ENCODE assay signal across 11 cellular contexts in genomic region chr11:47611240-47611863, GRCh38. TPM values are rescaled to one million over a fixed set of nuclear protein-coding genes. Genes with fewer than 3 reads are reported as not detected.
DNase-seq lines count a peak whose midpoint lies in the region; ATAC-seq lines count a peak whose summit lies in the region.
"Had no signal": no experiment of that assay in that cellular context is flagged by ENCODE, and none has a peak within 500 bp of the region (broad histone marks: within the 10 kb centered on the region; RNA-seq: fewer than 3 reads in every experiment).

No MANE protein-coding gene starts in this region.

- peaks cover 47% of the 10 kb centered on the region for H3K36me3 Mint-ChIP-seq in activated T-cell treated with anti-CD3 and anti-CD28 coated beads, Interleukin-2, amount 50 U/mL, for 24 hours (ENCODE audit: low read depth)
- peaks cover 0 to 16% of the 10 kb centered on the region in 2 donors for H3K36me3 Mint-ChIP-seq in stimulated activated naive B cell treated with anti-CD40 and anti-IgM and Interleukin-4, amounts not matched to agents 10 μg/mL and 1 μg/mL and 100 μg/mL, for 72 hours

- no peaks in the 10 kb centered on the region for H3K4me1 Mint-ChIP-seq in activated T-cell treated with anti-CD3 and anti-CD28 coated beads, Interleukin-2, amount 50 U/mL, for 24 hours (ENCODE audit: low read depth)
- peaks cover 9 to 23% of the 10 kb centered on the region in 2 donors for H3K4me1 Mint-ChIP-seq in stimulated activated naive B cell treated with anti-CD40 and anti-IgM and Interleukin-4, amounts not matched to agents 10 μg/mL and 1 μg/mL and 100 μg/mL, for 72 hours

- no peaks in the 10 kb centered on the region for H3K27me3 Mint-ChIP-seq in activated T-cell treated with anti-CD3 and anti-CD28 coated beads, Interleukin-2, amount 50 U/mL, for 24 hours
- H3K27me3 Mint-ChIP-seq in stimulated activated naive B cell treated with anti-CD40 and anti-IgM and Interleukin-4, amounts not matched to agents 10 μg/mL and 1 μg/mL and 100 μg/mL, for 72 hours: no peaks in the 10 kb centered on the region

- H3K4me3 Mint-ChIP-seq in activated T-cell treated with anti-CD3 and anti-CD28 coated beads, Interleukin-2, amount 50 U/mL, for 24 hours: no peak overlapping the region
- H3K4me3 Mint-ChIP-seq in stimulated activated naive B cell treated with anti-CD40 and anti-IgM and Interleukin-4, amounts not matched to agents 10 μg/mL and 1 μg/mL and 100 μg/mL, for 72 hours: peak overlapping the region in 1 of 2 donors; percentile 21

- H3K9me3 Mint-ChIP-seq in activated T-cell treated with anti-CD3 and anti-CD28 coated beads, Interleukin-2, amount 50 U/mL, for 24 hours: no peaks in the 10 kb centered on the region
- H3K9me3 Mint-ChIP-seq in stimulated activated naive B cell treated with anti-CD40 and anti-IgM and Interleukin-4, amounts not matched to agents 10 μg/mL and 1 μg/mL and 100 μg/mL, for 72 hours: no peaks in the 10 kb centered on the region

- peak; percentile 82 for ATAC-seq in HG03066 (IDR thresholded peaks at IDR 0.05; ENCODE audit: low read depth, unreplicated experiment)
- peak; percentile 95 to 96 for ATAC-seq in stimulated activated naive B cell treated with anti-CD40 and anti-IgM and Interleukin-4, amounts not matched to agents 10 μg/mL and 1 μg/mL and 100 μg/mL, for 72 hours (replicated peaks)

- DNase-seq in activated T-cell treated with anti-CD3 and anti-CD28 coated beads, Interleukin-2, amount 50 U/mL, for 24 hours: peak; percentile 5
- DNase-seq in activated T-cell treated with anti-CD3 and anti-CD28 coated beads, Interleukin-2, amount 50 U/mL, for 1 hour: no peak
- DNase-seq in SIG-M5 (lab: John Stamatoyannopoulos, UW): peak; percentile 21
- DNase-seq in stimulated activated naive B cell treated with anti-CD40 and anti-IgM and Interleukin-4, amounts not matched to agents 10 μg/mL and 1 μg/mL and 100 μg/mL, for 72 hours: no peak
- no peak for DNase-seq in posterior cingulate gyrus
- no peak for DNase-seq in activated CD4-positive, alpha-beta T cell treated with anti-CD3 and anti-CD28 coated beads for 4 hours
- no peak for DNase-seq in H4 (ENCODE audit: low spot score)
- DNase-seq: 8988T; activated CD8-positive, alpha-beta memory T cell treated with anti-CD3 and anti-CD28 coated beads for 24 hours; NCI-H1694 had no signal

- intact Hi-C loops in posterior cingulate gyrus (cut with DNase I): no loop called here

- no peak overlapping the region for H3K27ac Mint-ChIP-seq in activated T-cell treated with anti-CD3 and anti-CD28 coated beads, Interleukin-2, amount 50 U/mL, for 24 hours
- H3K27ac Mint-ChIP-seq in stimulated activated naive B cell treated with anti-CD40 and anti-IgM and Interleukin-4, amounts not matched to agents 10 μg/mL and 1 μg/mL and 100 μg/mL, for 72 hours: peak overlapping the region; percentile 51

RNA-seq across cellular contexts. Expression of gene C1QTNF4, which starts 17.1 kb away (rescaled TPM):
- total RNA-seq in H4 (2014; rRNA removed; shearing (Covaris generic)): not detected in 2 replicates

RNA-seq across cellular contexts. Expression of gene FAM180B, which starts 24.9 kb away (rescaled TPM):
- total RNA-seq in H4 (2014; rRNA removed; shearing (Covaris generic)): not detected in 2 replicates

RNA-seq across cellular contexts. Expression of gene MTCH2, which starts 31.0 kb away (rescaled TPM):
- 116 and 177 TPM in 2 replicates for total RNA-seq in H4 (2014; rRNA removed; shearing (Covaris generic))

RNA-seq across cellular contexts. Expression of gene NDUFS3, which starts 32.5 kb away (rescaled TPM):
- 94.6 and 122 TPM in 2 replicates for total RNA-seq in H4 (2014; rRNA removed; shearing (Covaris generic))

RNA-seq across cellular contexts. Expression of gene KBTBD4, which starts 32.6 kb away (rescaled TPM):
- total RNA-seq in H4 (2014; rRNA removed; shearing (Covaris generic)): 30.8 and 35.5 TPM in 2 replicates

Comparison
In these comparisons a context has a peak if more than half of its experiments do, and no peak if none do; other contexts are left out.
1. DNase-seq: peak in activated T-cell treated with anti-CD3 and anti-CD28 coated beads, Interleukin-2, amount 50 U/mL, for 24 hours (single experiment) and SIG-M5 (single experiment); none in activated T-cell treated with anti-CD3 and anti-CD28 coated beads, Interleukin-2, amount 50 U/mL, for 1 hour (single experiment), stimulated activated naive B cell treated with anti-CD40 and anti-IgM and Interleukin-4, amounts not matched to agents 10 μg/mL and 1 μg/mL and 100 μg/mL, for 72 hours (single experiment), posterior cingulate gyrus (0 of 10), activated CD4-positive, alpha-beta T cell treated with anti-CD3 and anti-CD28 coated beads for 4 hours (0 of 2) and H4 (single experiment).